ENCODE assay signal across 21 cellular contexts in the genomic region with DNA sequence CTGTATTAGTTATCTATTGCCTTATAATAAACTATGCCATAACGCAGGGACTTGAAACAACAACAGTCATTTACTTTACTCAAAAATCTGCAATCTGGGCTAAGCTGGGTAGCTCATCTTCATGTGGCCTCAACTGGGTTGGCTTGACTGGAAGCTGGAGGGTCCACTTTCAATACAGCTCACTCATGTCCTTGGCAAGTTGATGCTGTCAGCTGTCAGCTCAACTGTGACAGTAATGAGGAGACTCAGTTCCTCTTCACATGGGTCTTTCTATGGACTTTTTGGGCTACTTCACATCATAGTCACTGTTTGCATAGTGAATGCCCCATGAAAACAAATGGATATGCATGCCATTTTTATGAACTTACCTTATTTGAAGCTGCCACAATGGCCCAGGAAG. TPM values are rescaled to one million over a fixed set of nuclear protein-coding genes. Genes with fewer than 3 reads are reported as not detected.
DNase-seq lines count a peak whose midpoint lies in the region; ATAC-seq, FAIRE-seq and TF ChIP-seq lines count a peak whose summit lies in the region.
"Had no signal": no experiment of that assay in that cellular context is flagged by ENCODE, and none has a peak within 500 bp of the region (broad histone marks: within the 10 kb centered on the region; RNA-seq: fewer than 3 reads in every experiment).

No MANE protein-coding gene starts in this region.

- H4K20me1 ChIP-seq in mammary epithelial cell (ENCODE audit: insufficient read depth, low read length), result no peaks in the 10 kb centered on the region

- no peaks in the 10 kb centered on the region for H3K9me3 ChIP-seq in mammary epithelial cell (replicated peaks; ENCODE audit: insufficient read depth, low read length)

- peaks cover 3% of the 10 kb centered on the region for H3K4me1 ChIP-seq in mammary epithelial cell (ENCODE audit: insufficient read depth, low read length)

- H3K27me3 ChIP-seq in bronchial epithelial cell (ENCODE audit: control insufficient read depth, insufficient read depth, low read length) (no peaks in the 10 kb centered on the region), mammary epithelial cell (ENCODE audit: insufficient read depth, low read length) (no peaks in the 10 kb centered on the region)

- no peak overlapping the region for H3K4me2 ChIP-seq in mammary epithelial cell (ENCODE audit: insufficient read depth, low read depth, low read length)

- intact Hi-C loops in mammary epithelial cell (cut with micrococcal nuclease), result no loop called here

- no peak overlapping the region for H2AFZ ChIP-seq in mammary epithelial cell (ENCODE audit: low read depth, low read length)
- H2AFZ ChIP-seq: GM23248 had no signal

- TF ChIP-seq CTCF in GM12865 (IDR thresholded peaks at IDR 0.05; ENCODE audit: insufficient read depth, low read depth, low read length, missing control alignments) (no peak), bronchial epithelial cell (IDR thresholded peaks at IDR 0.05; ENCODE audit: insufficient read depth, low read length, severe bottlenecking) (no peak), mammary epithelial cell (conservative IDR thresholded peaks at IDR 0.05 in 1 of 2, IDR thresholded peaks at IDR 0.05 in 1 of 2; ENCODE audit: extremely low read depth in 1 of 2, insufficient read depth in 1 of 2, low read depth in 1 of 2, low read length in 2 of 2) (no peak)

- DNase-seq in GM12865 (ENCODE audit: low read depth), result peak; percentile 3
- no peak for DNase-seq in bronchial epithelial cell (ENCODE audit: low read depth)
- DNase-seq in urothelium cell line (ENCODE audit: low spot score), result no peak
- DNase-seq in mammary epithelial cell, result no peak
- no peak for DNase-seq in GM03348 (ENCODE audit: low spot score)
- no peak for DNase-seq in A172 (ENCODE audit: low spot score)
- DNase-seq: 8988T; C1 segment of cervical spinal cord; Calu3; CD4-positive, alpha-beta memory T cell; COR-L47; DMS53; DMS79 treated with DMSO at 0.1 percent for 48 hours; GF-D8; GM23248; H7; HCEC 1CT had no signal

- H3K27ac ChIP-seq in mammary epithelial cell (ENCODE audit: insufficient read depth, low read depth, low read length), result no peak overlapping the region
- H3K27ac ChIP-seq: GM23248 had no signal

- no TSS peak for BruUV-seq in mammary epithelial cell (replicated peaks; lab: Mats Ljungman, UMichigan)

- H3K79me2 ChIP-seq in mammary epithelial cell (ENCODE audit: insufficient read depth, low read length), result no peaks in the 10 kb centered on the region

- CTCF ChIA-PET in mammary epithelial cell (lab: Charles Lee; ENCODE audit: low non-redundant PET), result no interaction called here

- H3K4me3 ChIP-seq in GM12865 (ENCODE audit: low read depth, low read length) (no peak overlapping the region), bronchial epithelial cell (ENCODE audit: low read depth, low read length) (no peak overlapping the region), mammary epithelial cell (replicated peaks in 1 of 3; ENCODE audit: insufficient read depth in 1 of 3, low read depth in 2 of 3, low read length in 3 of 3) (no peak overlapping the region)
- H3K4me3 ChIP-seq: GM23248 had no signal

- no peak overlapping the region for H3K9ac ChIP-seq in mammary epithelial cell (ENCODE audit: insufficient read depth, low read length)
- H3K9ac ChIP-seq: GM23248 had no signal

- peak; percentile 13 for FAIRE-seq in bronchial epithelial cell (lab: Jason Lieb, UNC)
- peak; percentile 40 for FAIRE-seq in urothelium cell line (lab: Jason Lieb, UNC)
- FAIRE-seq: GM12892, GM19239, H1 had no signal

- H3K36me3 ChIP-seq in bronchial epithelial cell (ENCODE audit: control insufficient read depth, insufficient read depth, low read length) (no peaks in the 10 kb centered on the region), mammary epithelial cell (ENCODE audit: insufficient read depth, low read length) (no peaks in the 10 kb centered on the region)

- dilution Hi-C loops in mammary epithelial cell (cut with HindIII; ENCODE audit: low sequenced_read_pairs), result no loop called here

- peak; percentile 55 for ATAC-seq in GM18868 (IDR thresholded peaks at IDR 0.05; ENCODE audit: unreplicated experiment)

- 90% methylated on average over 1 of the region's 1 CpG for WGBS in mammary epithelial cell (ENCODE audit: low coverage, missing lambda C conversion rate)

- in situ Hi-C loops in mammary epithelial cell (cut with MboI; ENCODE audit: low sequenced_read_pairs in 2 of 2), result no loop called here

RNA-seq across cellular contexts. Expression of gene STRAP, which starts 33.6 kb away (rescaled TPM):
- total RNA-seq in bronchial epithelial cell, result 82.4 and 90.8 TPM in 2 replicates
- total RNA-seq in mammary epithelial cell, result 100 to 1,000 TPM in 1 of 2 donors, 10 to 100 TPM in 1; 83.2 to 163 TPM
- polyA plus RNA-seq in mammary epithelial cell, result 133 TPM
- 84.0 TPM for polyA minus RNA-seq in mammary epithelial cell
- total RNA-seq in A172 (2014; rRNA removed; shearing (Covaris generic)), result 99.7 and 101 TPM in 2 replicates

RNA-seq across cellular contexts. Expression of gene EPS8, which starts 59.4 kb away (rescaled TPM):
- 35.3 and 36.1 TPM in 2 replicates for total RNA-seq in bronchial epithelial cell
- total RNA-seq in mammary epithelial cell, result 10 to 100 TPM; 28.9 to 51.7 TPM
- polyA plus RNA-seq in mammary epithelial cell, result 35.2 TPM
- 36.3 TPM for polyA minus RNA-seq in mammary epithelial cell
- total RNA-seq in A172 (2014; rRNA removed; shearing (Covaris generic)), result 33.4 and 38.9 TPM in 2 replicates
